In the genomic region with DNA sequence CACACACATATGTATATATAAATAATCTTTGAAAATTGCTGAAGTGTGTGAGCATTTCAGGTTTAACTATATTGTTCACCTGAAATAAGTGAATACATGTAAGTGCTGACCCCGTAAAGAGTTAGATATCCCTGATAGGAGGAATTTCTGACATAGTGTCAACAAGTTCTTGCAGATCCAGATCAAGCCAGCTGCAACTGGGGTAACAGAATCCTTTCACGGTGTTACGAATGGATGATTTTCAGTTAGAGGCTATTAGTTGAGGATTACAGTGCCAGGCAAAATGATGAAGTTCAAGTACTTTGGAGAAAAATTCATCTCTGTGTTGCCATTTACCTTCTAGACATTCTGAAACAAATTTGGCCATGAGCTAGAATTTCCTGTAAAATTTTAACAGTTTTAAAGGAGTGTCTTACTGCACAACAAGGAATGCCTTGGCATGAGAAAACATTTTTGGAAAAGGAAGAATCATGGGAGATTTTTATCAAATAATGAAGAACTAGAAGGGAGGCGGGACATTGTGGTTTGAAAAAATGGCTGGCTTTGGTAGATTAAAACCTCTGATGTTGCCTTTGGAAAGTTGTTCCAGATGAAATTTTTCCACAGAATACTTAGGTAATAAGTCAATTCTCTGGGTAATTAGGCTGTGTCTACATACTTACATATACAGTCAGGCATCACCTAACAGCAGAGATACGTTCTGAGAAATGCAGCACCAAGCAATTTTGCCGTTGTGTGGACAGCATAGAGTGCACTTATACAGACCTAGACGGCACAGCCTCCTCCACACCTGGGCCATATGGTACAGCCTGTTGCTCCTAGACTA, we compare ENCODE assay signal across 2 cellular contexts.
A peak's percentile ranks its signal among the peaks of the same experiment; 100 is the strongest.
TF ChIP-seq lines count a peak whose summit lies in the region.

No MANE protein-coding gene starts in this region.

TF ChIP-seq in K562, 482 proteins besides CTCF, POLR2A, EP300 and RAD21 (continued from another document and continues in another):
- TF ChIP-seq PRDM10 (IDR thresholded peaks at IDR 0.05; ENCODE audit: partially characterized antibody) (peak; percentile 60), ZNF197 (CRISPR knock-in tag; IDR thresholded peaks at IDR 0.05; ENCODE audit: low read depth) (no peak), ZFPM2 (CRISPR knock-in tag; IDR thresholded peaks at IDR 0.05) (no peak), TCF7 (IDR thresholded peaks at IDR 0.05; ENCODE audit: borderline replicate concordance) (no peak), STAG1 (CRISPR knock-in tag; IDR thresholded peaks at IDR 0.05; ENCODE audit: borderline replicate concordance) (no peak), ELF4 (CRISPR knock-in tag; IDR thresholded peaks at IDR 0.05) (no peak), GTF2B (IDR thresholded peaks at IDR 0.05; ENCODE audit: extremely low read depth, insufficient read length) (no peak), KLF16 (IDR thresholded peaks at IDR 0.05) (peak; percentile 60; the same call in 1 of the 2 replicates), EZH2 (IDR thresholded peaks at IDR 0.05; ENCODE audit: borderline replicate concordance, low read depth, low read length) (no peak), RUNX1 (IDR thresholded peaks at IDR 0.05; ENCODE audit: low read depth) (no peak), TEAD1 (CRISPR knock-in tag; IDR thresholded peaks at IDR 0.05) (no peak), RBM17 (IDR thresholded peaks at IDR 0.05; ENCODE audit: borderline replicate concordance, low read depth, low read length) (no peak), ZEB2 (IDR thresholded peaks at IDR 0.05) (0 out of 2 replicates have a peak, but pooled peaks have one; percentile 40)
- TF ChIP-seq, protein P1, sequence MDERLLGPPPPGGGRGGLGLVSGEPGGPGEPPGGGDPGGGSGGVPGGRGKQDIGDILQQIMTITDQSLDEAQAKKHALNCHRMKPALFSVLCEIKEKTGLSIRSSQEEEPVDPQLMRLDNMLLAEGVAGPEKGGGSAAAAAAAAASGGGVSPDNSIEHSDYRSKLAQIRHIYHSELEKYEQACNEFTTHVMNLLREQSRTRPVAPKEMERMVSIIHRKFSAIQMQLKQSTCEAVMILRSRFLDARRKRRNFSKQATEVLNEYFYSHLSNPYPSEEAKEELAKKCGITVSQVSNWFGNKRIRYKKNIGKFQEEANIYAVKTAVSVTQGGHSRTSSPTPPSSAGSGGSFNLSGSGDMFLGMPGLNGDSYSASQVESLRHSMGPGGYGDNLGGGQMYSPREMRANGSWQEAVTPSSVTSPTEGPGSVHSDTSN (CRISPR knock-in tag; IDR thresholded peaks at IDR 0.05; ENCODE audit: low read depth), result no peak
- TF ChIP-seq, protein P1 (tag; conservative IDR thresholded peaks at IDR 0.05; ENCODE audit: low read depth), result no peak
- TF ChIP-seq, protein P2, sequence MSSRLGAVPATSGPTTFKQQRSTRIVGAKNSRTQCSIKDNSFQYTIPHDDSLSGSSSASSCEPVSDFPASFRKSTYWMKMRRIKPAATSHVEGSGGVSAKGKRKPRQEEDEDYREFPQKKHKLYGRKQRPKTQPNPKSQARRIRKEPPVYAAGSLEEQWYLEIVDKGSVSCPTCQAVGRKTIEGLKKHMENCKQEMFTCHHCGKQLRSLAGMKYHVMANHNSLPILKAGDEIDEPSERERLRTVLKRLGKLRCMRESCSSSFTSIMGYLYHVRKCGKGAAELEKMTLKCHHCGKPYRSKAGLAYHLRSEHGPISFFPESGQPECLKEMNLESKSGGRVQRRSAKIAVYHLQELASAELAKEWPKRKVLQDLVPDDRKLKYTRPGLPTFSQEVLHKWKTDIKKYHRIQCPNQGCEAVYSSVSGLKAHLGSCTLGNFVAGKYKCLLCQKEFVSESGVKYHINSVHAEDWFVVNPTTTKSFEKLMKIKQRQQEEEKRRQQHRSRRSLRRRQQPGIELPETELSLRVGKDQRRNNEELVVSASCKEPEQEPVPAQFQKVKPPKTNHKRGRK (tag; IDR thresholded peaks at IDR 0.05), result no peak

TF ChIP-seq in HepG2, 621 proteins besides CTCF, POLR2A, EP300 and RAD21 (continued from another document):
- TF ChIP-seq TFAP4 (IDR thresholded peaks at IDR 0.05; ENCODE audit: borderline replicate concordance, low read depth) (no peak), ZBTB38 (CRISPR knock-in tag; IDR thresholded peaks at IDR 0.05) (0 out of 2 replicates have a peak, but pooled peaks have one; percentile 39)
- TF ChIP-seq, protein P3, sequence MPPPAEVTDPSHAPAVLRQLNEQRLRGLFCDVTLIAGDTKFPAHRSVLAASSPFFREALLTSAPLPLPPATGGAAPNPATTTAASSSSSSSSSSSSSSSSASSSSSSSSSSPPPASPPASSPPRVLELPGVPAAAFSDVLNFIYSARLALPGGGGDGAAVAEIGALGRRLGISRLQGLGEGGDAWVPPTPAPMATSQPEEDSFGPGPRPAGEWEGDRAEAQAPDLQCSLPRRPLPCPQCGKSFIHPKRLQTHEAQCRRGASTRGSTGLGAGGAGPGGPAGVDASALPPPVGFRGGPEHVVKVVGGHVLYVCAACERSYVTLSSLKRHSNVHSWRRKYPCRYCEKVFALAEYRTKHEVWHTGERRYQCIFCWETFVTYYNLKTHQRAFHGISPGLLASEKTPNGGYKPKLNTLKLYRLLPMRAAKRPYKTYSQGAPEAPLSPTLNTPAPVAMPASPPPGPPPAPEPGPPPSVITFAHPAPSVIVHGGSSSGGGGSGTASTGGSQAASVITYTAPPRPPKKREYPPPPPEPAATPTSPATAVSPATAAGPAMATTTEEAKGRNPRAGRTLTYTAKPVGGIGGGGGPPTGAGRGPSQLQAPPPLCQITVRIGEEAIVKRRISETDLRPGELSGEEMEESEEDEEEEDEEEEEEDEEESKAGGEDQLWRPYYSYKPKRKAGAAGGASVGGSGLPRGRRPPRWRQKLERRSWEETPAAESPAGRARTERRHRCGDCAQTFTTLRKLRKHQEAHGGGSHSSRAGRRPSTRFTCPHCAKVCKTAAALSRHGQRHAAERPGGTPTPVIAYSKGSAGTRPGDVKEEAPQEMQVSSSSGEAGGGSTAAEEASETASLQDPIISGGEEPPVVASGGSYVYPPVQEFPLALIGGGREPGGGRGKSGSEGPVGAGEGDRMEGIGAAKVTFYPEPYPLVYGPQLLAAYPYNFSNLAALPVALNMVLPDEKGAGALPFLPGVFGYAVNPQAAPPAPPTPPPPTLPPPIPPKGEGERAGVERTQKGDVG (CRISPR knock-in tag; IDR thresholded peaks at IDR 0.05; ENCODE audit: borderline replicate concordance), result 0 out of 2 replicates have a peak, but pooled peaks have one; percentile 23
